In genomic region chr12:23450810-23451209, GRCh38 we compare ENCODE assay signal across 36 cellular contexts.
"Had no signal": no experiment of that assay in that cellular context is flagged by ENCODE, and none has a peak within 500 bp of the region (broad histone marks: within the 10 kb centered on the region; RNA-seq: fewer than 3 reads in every experiment).

No MANE protein-coding gene starts in this region.

- H3K9me3 ChIP-seq: MG63 had no signal

- H3K27me3 ChIP-seq: MG63 had no signal

- H3K4me3 ChIP-seq: MG63 had no signal

- DNase-seq: Karpas-422, Kasumi-1, MG63, MM.1S, MV-4-11, NCI-H1048, NCI-H1092, NCI-H1092 treated with DMSO at 0.1 percent for 48 hours, NCI-H1105, NCI-H1105 treated with DMSO at 0.1 percent for 48 hours, NCI-H1417, NCI-H1417 treated with DMSO at 0.1 percent for 48 hours, NCI-H1436, NCI-H1436 treated with DMSO at 0.1 percent for 48 hours, NCI-H146, NCI-H1694, NCI-H1694 treated with DMSO at 0.1 percent for 48 hours, NCI-H187, NCI-H187 treated with DMSO at 0.1 percent for 48 hours, NCI-H1930, NCI-H2029, NCI-H2029 treated with DMSO at 0.1 percent for 48 hours, NCI-H2081, NCI-H2081 treated with DMSO at 0.1 percent for 48 hours, NCI-H2107, NCI-H2171, NCI-H2171 treated with DMSO at 0.1 percent for 48 hours, NCI-H2227 treated with DMSO at 0.1 percent for 48 hours, NCI-H226, NCI-H345, NCI-H446, NCI-H446 treated with DMSO at 0.1 percent for 48 hours, NCI-H510A, NCI-H510A treated with DMSO at 0.1 percent for 48 hours, NCI-H524, NCI-H524 treated with DMSO at 0.1 percent for 48 hours had no signal

- H3K36me3 ChIP-seq: MG63 had no signal
